Comparison of ENCODE assay signal across 8 cellular contexts in genomic region chr15:92898988-92899909, GRCh38. TPM values are rescaled to one million over a fixed set of nuclear protein-coding genes. Genes with fewer than 3 reads are reported as not detected.
DNase-seq lines count a peak whose midpoint lies in the region; ATAC-seq and TF ChIP-seq lines count a peak whose summit lies in the region.

No MANE protein-coding gene starts in this region.

- peaks cover 8% of the 10 kb centered on the region; the same call in 1 of the 2 replicates for H4K20me1 ChIP-seq in KMS-11 (ENCODE audit: insufficient read depth)

- intact Hi-C loops in CD4-positive, alpha-beta T cell (cut with DNase I, micrococcal nuclease) = loop anchor here (1.0 to 2.0 kb wide), 2 partner anchors 8 to 14 kb away; no protein-coding TSS in a partner anchor

- CTCF ChIA-PET in CD4-positive, alpha-beta T cell (lab: Charles Lee) = interaction anchor here (0.8 to 7.1 kb wide), 9 partner anchors 12 to 102 kb away, joined by 3 to 52 read pairs (median 11); no protein-coding TSS in a partner anchor
- CTCF ChIA-PET in HEK293T (lab: Yijun Ruan, JAX) = interaction anchor here (0.6 to 2.1 kb wide), 8 partner anchors 10 to 102 kb away, joined by 3 to 17 read pairs (median 4); no protein-coding TSS in a partner anchor

- H3K9me3 Mint-ChIP-seq in CD4-positive, alpha-beta T cell = peaks cover 12% of the 10 kb centered on the region
- peaks cover 18% of the 10 kb centered on the region for H3K9me3 Mint-ChIP-seq in activated naive CD8-positive, alpha-beta T cell treated with anti-CD3 and anti-CD28 coated beads, Interleukin-2, amount 50 U/mL, for 24 hours

- POLR2A ChIA-PET in CD4-positive, alpha-beta T cell (lab: Charles Lee) = interaction anchor here (0.9 to 11.6 kb wide), 21 partner anchors 10 to 148 kb away, joined by 3 to 1007 read pairs (median 11); no protein-coding TSS in a partner anchor
- POLR2A ChIA-PET in HEK293T (lab: Yijun Ruan, JAX) = interaction anchor here (0.7 to 10.1 kb wide), 16 partner anchors 7 to 172 kb away, joined by 3 to 252 read pairs (median 6); no protein-coding TSS in a partner anchor

- DNase-seq in CD4-positive, alpha-beta T cell = no peak
- no peak for DNase-seq in activated naive CD8-positive, alpha-beta T cell treated with anti-CD3 and anti-CD28 coated beads, Interleukin-2, amount 50 U/mL, for 24 hours
- no peak for DNase-seq in dedifferentiated amniotic fluid mesenchymal stem cell (ENCODE audit: extremely low spot score)
- no peak for DNase-seq in HEK293T (ENCODE audit: extremely low spot score)

- peaks cover 11% of the 10 kb centered on the region; the same call in 1 of the 2 replicates for H3K36me3 ChIP-seq in KMS-11 (ENCODE audit: insufficient read depth)
- H3K36me3 ChIP-seq in mesodermal cell (ENCODE audit: control insufficient read depth, insufficient read depth, low read length) = peaks cover 29% of the 10 kb centered on the region

- peak overlapping the region; percentile 99 for H3K4me2 ChIP-seq in KMS-11

- H3K4me3 Mint-ChIP-seq in CD4-positive, alpha-beta T cell = peak overlapping the region; percentile 99
- peak overlapping the region; percentile 90 for H3K4me3 Mint-ChIP-seq in activated naive CD8-positive, alpha-beta T cell treated with anti-CD3 and anti-CD28 coated beads, Interleukin-2, amount 50 U/mL, for 24 hours

- H3K4me1 Mint-ChIP-seq in CD4-positive, alpha-beta T cell (ENCODE audit: low read depth) = peaks cover 72% of the 10 kb centered on the region
- peaks cover 63% of the 10 kb centered on the region for H3K4me1 Mint-ChIP-seq in activated naive CD8-positive, alpha-beta T cell treated with anti-CD3 and anti-CD28 coated beads, Interleukin-2, amount 50 U/mL, for 24 hours

- H3K9ac ChIP-seq in KMS-11 = peak overlapping the region; percentile 99; the same call in 1 of the 2 replicates

- no peaks in the 10 kb centered on the region for H3K9me3 ChIP-seq in CD4-positive, alpha-beta T cell (ENCODE audit: control insufficient read depth, low read length)
- H3K9me3 ChIP-seq in mesodermal cell (ENCODE audit: control insufficient read depth, low read length) = no peaks in the 10 kb centered on the region

- peaks cover 97% of the 10 kb centered on the region for H3K79me2 ChIP-seq in KMS-11 (ENCODE audit: insufficient read depth, low read depth)

- no peak overlapping the region for H3K4me3 ChIP-seq in KMS-11 (IDR thresholded peaks at IDR 0.05; ENCODE audit: insufficient read depth, low read depth, low read length)
- H3K4me3 ChIP-seq in mesodermal cell (ENCODE audit: extremely low read depth, insufficient read depth, low read length, poor library complexity, severe bottlenecking) = peak overlapping the region; percentile 70

- H3K36me3 Mint-ChIP-seq in CD4-positive, alpha-beta T cell (ENCODE audit: low read depth) = peaks cover 96% of the 10 kb centered on the region
- peaks cover 75% of the 10 kb centered on the region for H3K36me3 Mint-ChIP-seq in activated naive CD8-positive, alpha-beta T cell treated with anti-CD3 and anti-CD28 coated beads, Interleukin-2, amount 50 U/mL, for 24 hours (ENCODE audit: low read depth)

- H2AFZ ChIP-seq in KMS-11 (ENCODE audit: low read depth) = no peak overlapping the region

- H3K27ac ChIP-seq in CD4-positive, alpha-beta T cell (ENCODE audit: low read depth, low read length) = peak overlapping the region; percentile 97
- H3K27ac ChIP-seq in KMS-11 (peak overlapping the region; percentile 99), mesodermal cell (ENCODE audit: low read depth, low read length, severe bottlenecking) (peak overlapping the region; percentile 99)

- H3K27me3 Mint-ChIP-seq in CD4-positive, alpha-beta T cell = no peaks in the 10 kb centered on the region
- H3K27me3 Mint-ChIP-seq in activated naive CD8-positive, alpha-beta T cell treated with anti-CD3 and anti-CD28 coated beads, Interleukin-2, amount 50 U/mL, for 24 hours = no peaks in the 10 kb centered on the region

- H3K4me1 ChIP-seq in KMS-11 (ENCODE audit: low read depth, poor library complexity, severe bottlenecking) (peaks cover 60% of the 10 kb centered on the region), mesodermal cell (ENCODE audit: control insufficient read depth, insufficient read depth, low read length, poor library complexity, severe bottlenecking) (no peaks in the 10 kb centered on the region)

- no peak for ATAC-seq in CD4-positive, alpha-beta T cell (ENCODE audit: poor library complexity)
- no peak for ATAC-seq in activated naive CD8-positive, alpha-beta T cell treated with anti-CD3 and anti-CD28 coated beads, Interleukin-2, amount 50 U/mL, for 24 hours
- no peak for ATAC-seq in HG02678 (IDR thresholded peaks at IDR 0.05; ENCODE audit: unreplicated experiment)
- no peak for ATAC-seq in GM21786 (IDR thresholded peaks at IDR 0.05; ENCODE audit: unreplicated experiment)

- peak; percentile 24 for TF ChIP-seq CTCF in CD4-positive, alpha-beta T cell (IDR thresholded peaks at IDR 0.05)
- TF ChIP-seq CTCF in KMS-11 (conservative IDR thresholded peaks at IDR 0.05; ENCODE audit: low read depth, low read length) = peak; percentile 77

- H3K27me3 ChIP-seq in CD4-positive, alpha-beta T cell (ENCODE audit: control insufficient read depth, insufficient read depth, low read length) = no peaks in the 10 kb centered on the region
- no peaks in the 10 kb centered on the region for H3K27me3 ChIP-seq in KMS-11 (ENCODE audit: insufficient read depth, low read depth)

- 96 to 98% methylated on average over 5 of the region's 6 CpGs for WGBS in mesodermal cell (ENCODE audit: insufficient coverage in 2 of 2), 2 experiments

- peak overlapping the region; percentile 99 for H3K27ac Mint-ChIP-seq in CD4-positive, alpha-beta T cell
- H3K27ac Mint-ChIP-seq in activated naive CD8-positive, alpha-beta T cell treated with anti-CD3 and anti-CD28 coated beads, Interleukin-2, amount 50 U/mL, for 24 hours = peak overlapping the region; percentile 98

TF ChIP-seq in HEK293T, 16 proteins besides CTCF, POLR2A, EP300 and RAD21:
- no peak for TF ChIP-seq ARNT (IDR thresholded peaks at IDR 0.05)
- TF ChIP-seq L3MBTL2 (conservative IDR thresholded peaks at IDR 0.05) = no peak
TF ChIP-seq in HEK293T: peak in this region for 0.

RNA-seq across cellular contexts. Expression of gene CHD2, which starts 0.9 kb away (rescaled TPM):
- total RNA-seq in CD4-positive, alpha-beta T cell = 100 to 1,000 TPM; 615 to 660 TPM
- 45.4 TPM for polyA plus RNA-seq in mesodermal cell (2013, experiment 1 of 2)
- 37.3 TPM for polyA plus RNA-seq in mesodermal cell (2013, experiment 2 of 2)
